11 cellular contexts compared by ENCODE assay signal in the genomic region with DNA sequence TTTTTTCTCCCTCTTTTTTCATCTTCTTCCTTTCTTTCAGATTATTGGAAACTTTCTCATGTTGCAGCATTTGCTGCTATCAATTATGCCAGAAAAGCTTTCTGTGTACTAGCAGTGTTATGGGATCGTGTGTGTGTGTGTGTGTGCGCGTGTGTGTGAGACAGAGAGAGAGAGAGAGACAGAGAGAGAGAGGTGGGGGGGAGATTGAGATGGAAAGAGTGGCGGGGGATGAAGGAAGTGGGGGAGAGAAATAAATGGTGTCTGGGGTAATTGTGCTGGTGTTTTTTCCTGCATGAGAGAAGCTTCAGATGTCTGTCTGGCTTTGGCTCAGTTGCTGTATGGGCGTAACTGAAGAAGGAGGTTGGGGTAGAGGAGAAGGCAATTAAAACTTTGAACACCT.
DNase-seq lines count a peak whose midpoint lies in the region; ATAC-seq and TF ChIP-seq lines count a peak whose summit lies in the region.
"Had no signal": no experiment of that assay in that cellular context is flagged by ENCODE, and none has a peak within 500 bp of the region (broad histone marks: within the 10 kb centered on the region; RNA-seq: fewer than 3 reads in every experiment).

No MANE protein-coding gene starts in this region.

- CTCF ChIA-PET in Panc1 (lab: Charles Lee): interaction anchor here (0.6 to 0.7 kb wide), 2 partner anchors 22 to 93 kb away, joined by 3 to 4 read pairs; no protein-coding TSS in a partner anchor

- POLR2A ChIA-PET in Panc1 (lab: Charles Lee): interaction anchor here (0.7 kb wide), 1 partner anchor 21 kb away, joined by 3 read pairs; no protein-coding TSS in a partner anchor

- intact Hi-C loops in Panc1 (cut with micrococcal nuclease; ENCODE audit: unreplicated experiment): loop anchor here (10.0 kb wide), 2 partner anchors 144 to 156 kb away; no protein-coding TSS in a partner anchor

- H3K4me1 ChIP-seq in Panc1 (ENCODE audit: control insufficient read depth, insufficient read depth, low read length): peaks cover 17% of the 10 kb centered on the region
- H3K4me1 ChIP-seq in foreskin keratinocyte: peaks cover 18% of the 10 kb centered on the region
- H3K4me1 ChIP-seq in skeletal muscle tissue (ENCODE audit: control insufficient read depth in 3 of 3, insufficient read depth in 3 of 3, low read length in 3 of 3): peaks cover 2 to 11% (median 2%) of the 10 kb centered on the region in 3 donors

- no peak for TF ChIP-seq CTCF in Panc1 (IDR thresholded peaks at IDR 0.05)
- TF ChIP-seq CTCF in foreskin keratinocyte (conservative IDR thresholded peaks at IDR 0.05): no peak

- H3K36me3 ChIP-seq in Panc1 (ENCODE audit: control insufficient read depth, insufficient read depth, low read length): no peaks in the 10 kb centered on the region
- H3K36me3 ChIP-seq in skeletal muscle tissue (ENCODE audit: control insufficient read depth in 3 of 3, insufficient read depth in 3 of 3, low read length in 3 of 3): no peaks in the 10 kb centered on the region
- H3K36me3 ChIP-seq: thoracic aorta had no signal

- no peaks in the 10 kb centered on the region for H3K9me3 ChIP-seq in Panc1 (ENCODE audit: control insufficient read depth, insufficient read depth, low read depth, low read length)
- no peaks in the 10 kb centered on the region for H3K9me3 ChIP-seq in skeletal muscle tissue (ENCODE audit: control insufficient read depth in 3 of 3, low read length in 3 of 3)
- H3K9me3 ChIP-seq: thoracic aorta had no signal

- H3K4me3 ChIP-seq in Panc1 (ENCODE audit: low read depth in 2 of 2, low read length in 2 of 2): peak overlapping the region; percentile 27 to 39
- H3K4me3 ChIP-seq in skeletal muscle tissue (ENCODE audit: low read length in 3 of 3): peak overlapping the region; percentile 46 to 57 (median 50)
- H3K4me3 ChIP-seq: GM12878, thoracic aorta had no signal

- DNase-seq in NCI-H2171 treated with DMSO at 0.1 percent for 48 hours (lab: John Stamatoyannopoulos, UW): peak; percentile 52
- no peak for DNase-seq in NCI-H2171 (lab: John Stamatoyannopoulos, UW)
- DNase-seq in Panc1 (ENCODE audit: low read depth, low spot score): peak; percentile 10
- peak in 1 of 2 donors; percentile 54 for DNase-seq in foreskin keratinocyte
- DNase-seq in occipital lobe (lab: John Stamatoyannopoulos, UW): no peak
- DNase-seq in T-helper 9 cell: no peak
- DNase-seq: effector memory CD8-positive, alpha-beta T cell had no signal

- BruUV-seq in Panc1 (replicated peaks; lab: Mats Ljungman, UMichigan): no TSS peak

- no peaks in the 10 kb centered on the region for H3K27me3 ChIP-seq in Panc1 (ENCODE audit: control insufficient read depth, insufficient read depth, low read length)
- no peaks in the 10 kb centered on the region for H3K27me3 ChIP-seq in foreskin keratinocyte
- no peaks in the 10 kb centered on the region for H3K27me3 ChIP-seq in skeletal muscle tissue (ENCODE audit: control insufficient read depth in 3 of 3, insufficient read depth in 3 of 3, low read length in 3 of 3)

- peak overlapping the region; percentile 63 to 71 (median 68) for H3K9ac ChIP-seq in skeletal muscle tissue (ENCODE audit: low read depth in 1 of 3, low read length in 3 of 3)

- H3K27ac ChIP-seq in Panc1 (ENCODE audit: low read length) (peak overlapping the region; percentile 94), foreskin keratinocyte (peak overlapping the region; percentile 75), skeletal muscle tissue (ENCODE audit: low read depth, low read length) (no peak overlapping the region)
- H3K27ac ChIP-seq: thoracic aorta had no signal

- ATAC-seq in Panc1 (peak; percentile 74), foreskin keratinocyte (no peak), HG03378 (IDR thresholded peaks at IDR 0.05; ENCODE audit: unreplicated experiment) (no peak)
- ATAC-seq: effector memory CD8-positive, alpha-beta T cell; GM12878 had no signal

- in situ Hi-C loops in Panc1 (cut with HindIII; ENCODE audit: low pct_unique_long_range_greater_than_20kb, low sequenced_read_pairs): no loop called here

Comparison
In these comparisons a context has a peak if more than half of its experiments do, and no peak if none do; other contexts are left out.
1. DNase-seq: peak in NCI-H2171 treated with DMSO at 0.1 percent for 48 hours (single experiment) and Panc1 (single experiment); none in NCI-H2171 (single experiment), occipital lobe (single experiment) and T-helper 9 cell (single experiment).